12 cellular contexts compared by ENCODE assay signal in genomic region chr11:36109850-36110606, GRCh38.
A peak's percentile ranks its signal among the peaks of the same experiment; 100 is the strongest.
DNase-seq lines count a peak whose midpoint lies in the region; ATAC-seq and TF ChIP-seq lines count a peak whose summit lies in the region.
"Had no signal": no experiment of that assay in that cellular context is flagged by ENCODE, and none has a peak within 500 bp of the region (broad histone marks: within the 10 kb centered on the region; RNA-seq: fewer than 3 reads in every experiment).

No MANE protein-coding gene starts in this region.

- peak overlapping the region; percentile 98 for H3K27ac Mint-ChIP-seq in GM23338

- no peak for TF ChIP-seq RAD21 in neural cell (conservative IDR thresholded peaks at IDR 0.05)

- H3K9me2 ChIP-seq in GM23338 (ENCODE audit: insufficient read depth) (no peaks in the 10 kb centered on the region), neural cell (ENCODE audit: insufficient read depth, low read length) (no peaks in the 10 kb centered on the region)

- H3K27me3 ChIP-seq in GM23338 (ENCODE audit: insufficient read depth) (no peaks in the 10 kb centered on the region), dorsolateral prefrontal cortex (no peaks in the 10 kb centered on the region), neural cell (ENCODE audit: insufficient read depth, low read depth, low read length) (no peaks in the 10 kb centered on the region), right atrium auricular region (no peaks in the 10 kb centered on the region)

- H3K4me3 ChIP-seq in GM23338, result peak overlapping the region; percentile 15; the same call in 1 of the 2 replicates
- peak overlapping the region in 2 of 59 donors; percentile 9 to 11 for H3K4me3 ChIP-seq in dorsolateral prefrontal cortex
- peak overlapping the region; percentile 38 for H3K4me3 ChIP-seq in neural cell (ENCODE audit: low read length)
- no peak overlapping the region for H3K4me3 ChIP-seq in right atrium auricular region

- no peak overlapping the region for H3K9ac ChIP-seq in neural cell (ENCODE audit: low read length)

- no peak for TF ChIP-seq EP300 in neural cell (conservative IDR thresholded peaks at IDR 0.05; ENCODE audit: poor library complexity, severe bottlenecking)

- no peaks in the 10 kb centered on the region for H4K20me1 ChIP-seq in GM23338 (replicated peaks; ENCODE audit: insufficient read depth)
- no peaks in the 10 kb centered on the region for H4K20me1 ChIP-seq in neural cell (ENCODE audit: insufficient read depth)

- peak overlapping the region; percentile 33 for H3K4me2 ChIP-seq in GM23338
- peak overlapping the region; percentile 8 for H3K4me2 ChIP-seq in neural cell (ENCODE audit: low read length)

- H3K36me3 Mint-ChIP-seq in GM23338 (ENCODE audit: low read depth), result peaks cover 67% of the 10 kb centered on the region

- H3K9me3 ChIP-seq in neural cell (ENCODE audit: low read length) (no peaks in the 10 kb centered on the region), right atrium auricular region (peaks cover 0 to 22% of the 10 kb centered on the region in 2 donors)

- H3K4me1 ChIP-seq in GM23338 (ENCODE audit: insufficient read depth) (peaks cover 37% of the 10 kb centered on the region), right atrium auricular region (peaks cover 0 to 7% of the 10 kb centered on the region in 2 donors)

- TF ChIP-seq CTCF in GM23338 (conservative IDR thresholded peaks at IDR 0.05; ENCODE audit: low read depth in 2 of 2) (no peak), dorsolateral prefrontal cortex (IDR thresholded peaks at IDR 0.05 in 54 of 56, conservative IDR thresholded peaks at IDR 0.05 in 2 of 56; ENCODE audit: low read depth in 1 of 56, partially characterized antibody in 56 of 56) (no peak), neural cell (IDR thresholded peaks at IDR 0.05; ENCODE audit: poor library complexity, severe bottlenecking) (no peak), right atrium auricular region (IDR thresholded peaks at IDR 0.05) (no peak)

- H3K4me3 Mint-ChIP-seq in GM23338, result peak overlapping the region; percentile 46

- H3K27ac ChIP-seq in GM23338 (ENCODE audit: low read depth) (peak overlapping the region; percentile 98), dorsolateral prefrontal cortex (peak overlapping the region in 44 of 59 donors; percentile 0 to 82 (median 59)), neural cell (ENCODE audit: low read length) (no peak overlapping the region), right atrium auricular region (no peak overlapping the region)

- ATAC-seq in GM23338 (peak; percentile 84), GM19467 (IDR thresholded peaks at IDR 0.05; ENCODE audit: unreplicated experiment) (no peak), HG03457 (IDR thresholded peaks at IDR 0.05; ENCODE audit: unreplicated experiment) (no peak)

- peaks cover 6% of the 10 kb centered on the region for H3K27me3 Mint-ChIP-seq in GM23338 (ENCODE audit: insufficient read depth, low read depth, poor library complexity)

- H2AFZ ChIP-seq in GM23338, result no peak overlapping the region
- H2AFZ ChIP-seq in neural cell (ENCODE audit: low read depth, low read length), result no peak overlapping the region

- 0 out of 2 replicates have a peak, but pooled peaks cover 8% of the 10 kb centered on the region for H3K79me2 ChIP-seq in GM23338 (replicated peaks; ENCODE audit: insufficient read depth)
- H3K79me2 ChIP-seq in neural cell (replicated peaks; ENCODE audit: insufficient read depth, low read length), result no peaks in the 10 kb centered on the region

- H3K36me3 ChIP-seq in GM23338 (ENCODE audit: insufficient read depth) (peaks cover 13% of the 10 kb centered on the region), neural cell (ENCODE audit: insufficient read depth, low read length) (no peaks in the 10 kb centered on the region), right atrium auricular region (no peaks in the 10 kb centered on the region)

- peaks cover 40% of the 10 kb centered on the region for H3K9me3 Mint-ChIP-seq in GM23338

- DNase-seq in GM23338 (ENCODE audit: low spot score) (peak; percentile 90), NCI-H2227 (lab: John Stamatoyannopoulos, UW; ENCODE audit: unreplicated experiment) (peak; percentile 29), dorsolateral prefrontal cortex (no peak), right atrium auricular region (ENCODE audit: low spot score) (no peak), NCI-H1092 (lab: John Stamatoyannopoulos, UW) (no peak)
- DNase-seq: activated T-cell treated with anti-CD3 and anti-CD28 coated beads, Interleukin-2, amount 50 U/mL, for 1 hour; DMS 273 treated with DMSO at 0.1 percent for 48 hours; NCI-H2107; Right ventricle myocardium superior had no signal

- H3K4me1 Mint-ChIP-seq in GM23338, result peaks cover 58% of the 10 kb centered on the region

- intact Hi-C loops in dorsolateral prefrontal cortex (cut with DNase I), result no loop called here

- H3F3A ChIP-seq in GM23338 (replicated peaks; ENCODE audit: low read depth) (peaks cover 14% of the 10 kb centered on the region), neural cell (ENCODE audit: insufficient read depth, low read length, poor library complexity, severe bottlenecking) (no peaks in the 10 kb centered on the region)

TF ChIP-seq in GM23338, 12 proteins besides CTCF, POLR2A, EP300 and RAD21 (continues in another document):
- TF ChIP-seq ETS1 (IDR thresholded peaks at IDR 0.05) (no peak), NANOG (IDR thresholded peaks at IDR 0.05; ENCODE audit: borderline replicate concordance) (peak; percentile 86), JUNB (IDR thresholded peaks at IDR 0.05; ENCODE audit: unreplicated experiment) (no peak), CREB1 (CRISPR knock-in tag; IDR thresholded peaks at IDR 0.05; ENCODE audit: low read depth) (peak; percentile 38), ZNF114 (CRISPR knock-in tag; IDR thresholded peaks at IDR 0.05) (no peak), EZH2phosphoT487 (IDR thresholded peaks at IDR 0.05; ENCODE audit: unreplicated experiment) (no peak), EZH2 (IDR thresholded peaks at IDR 0.05; ENCODE audit: low read depth, unreplicated experiment) (no peak), POLR2AphosphoS5 (IDR thresholded peaks at IDR 0.05; ENCODE audit: low read depth) (no peak)

TF ChIP-seq in neural cell, 6 proteins besides CTCF, POLR2A, EP300 and RAD21:
- TF ChIP-seq TAF1 (IDR thresholded peaks at IDR 0.05; ENCODE audit: low read depth) (no peak), MXI1 (conservative IDR thresholded peaks at IDR 0.05; ENCODE audit: poor library complexity, severe bottlenecking) (no peak), SMC3 (conservative IDR thresholded peaks at IDR 0.05; ENCODE audit: poor library complexity) (no peak), EZH2 (IDR thresholded peaks at IDR 0.05; ENCODE audit: borderline replicate concordance, insufficient read depth, low read length, poor library complexity, severe bottlenecking) (no peak), POLR2AphosphoS5 (IDR thresholded peaks at IDR 0.05) (no peak)
- TF ChIP-seq, protein P1, sequence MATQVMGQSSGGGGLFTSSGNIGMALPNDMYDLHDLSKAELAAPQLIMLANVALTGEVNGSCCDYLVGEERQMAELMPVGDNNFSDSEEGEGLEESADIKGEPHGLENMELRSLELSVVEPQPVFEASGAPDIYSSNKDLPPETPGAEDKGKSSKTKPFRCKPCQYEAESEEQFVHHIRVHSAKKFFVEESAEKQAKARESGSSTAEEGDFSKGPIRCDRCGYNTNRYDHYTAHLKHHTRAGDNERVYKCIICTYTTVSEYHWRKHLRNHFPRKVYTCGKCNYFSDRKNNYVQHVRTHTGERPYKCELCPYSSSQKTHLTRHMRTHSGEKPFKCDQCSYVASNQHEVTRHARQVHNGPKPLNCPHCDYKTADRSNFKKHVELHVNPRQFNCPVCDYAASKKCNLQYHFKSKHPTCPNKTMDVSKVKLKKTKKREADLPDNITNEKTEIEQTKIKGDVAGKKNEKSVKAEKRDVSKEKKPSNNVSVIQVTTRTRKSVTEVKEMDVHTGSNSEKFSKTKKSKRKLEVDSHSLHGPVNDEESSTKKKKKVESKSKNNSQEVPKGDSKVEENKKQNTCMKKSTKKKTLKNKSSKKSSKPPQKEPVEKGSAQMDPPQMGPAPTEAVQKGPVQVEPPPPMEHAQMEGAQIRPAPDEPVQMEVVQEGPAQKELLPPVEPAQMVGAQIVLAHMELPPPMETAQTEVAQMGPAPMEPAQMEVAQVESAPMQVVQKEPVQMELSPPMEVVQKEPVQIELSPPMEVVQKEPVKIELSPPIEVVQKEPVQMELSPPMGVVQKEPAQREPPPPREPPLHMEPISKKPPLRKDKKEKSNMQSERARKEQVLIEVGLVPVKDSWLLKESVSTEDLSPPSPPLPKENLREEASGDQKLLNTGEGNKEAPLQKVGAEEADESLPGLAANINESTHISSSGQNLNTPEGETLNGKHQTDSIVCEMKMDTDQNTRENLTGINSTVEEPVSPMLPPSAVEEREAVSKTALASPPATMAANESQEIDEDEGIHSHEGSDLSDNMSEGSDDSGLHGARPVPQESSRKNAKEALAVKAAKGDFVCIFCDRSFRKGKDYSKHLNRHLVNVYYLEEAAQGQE (IDR thresholded peaks at IDR 0.05; ENCODE audit: borderline replicate concordance), result no peak
TF ChIP-seq in neural cell: peak in this region for 0.

Comparison
In these comparisons a context has a peak if more than half of its experiments do, and no peak if none do; other contexts are left out.
1. DNase-seq: peak in GM23338 (single experiment) and NCI-H2227 (single experiment); none in dorsolateral prefrontal cortex (0 of 10), right atrium auricular region (single experiment) and NCI-H1092 (single experiment).
2. H3K27ac ChIP-seq: peak in GM23338 (single experiment) and dorsolateral prefrontal cortex (44 of 59); none in neural cell (single experiment) and right atrium auricular region (0 of 2).
3. H3K4me3 ChIP-seq: peak in GM23338 (single experiment) and neural cell (single experiment); none in right atrium auricular region (0 of 2).